In genomic region chr16:47311738-47312505, GRCh38 we compare ENCODE assay signal across 13 cellular contexts.
DNase-seq lines count a peak whose midpoint lies in the region; ATAC-seq and TF ChIP-seq lines count a peak whose summit lies in the region.
"Had no signal": no experiment of that assay in that cellular context is flagged by ENCODE, and none has a peak within 500 bp of the region (broad histone marks: within the 10 kb centered on the region; RNA-seq: fewer than 3 reads in every experiment).

No MANE protein-coding gene starts in this region.

- no peak for ATAC-seq in HG02840 (IDR thresholded peaks at IDR 0.05; ENCODE audit: low FRiP score, unreplicated experiment)

- H3K27ac ChIP-seq in RWPE1 (no peak overlapping the region), esophagus squamous epithelium (no peak overlapping the region), smooth muscle cell (ENCODE audit: low read depth) (no peak overlapping the region)

- no peak overlapping the region for H3K4me2 ChIP-seq in smooth muscle cell

- no peaks in the 10 kb centered on the region for H3K9me3 ChIP-seq in esophagus squamous epithelium
- no peaks in the 10 kb centered on the region for H3K9me3 ChIP-seq in smooth muscle cell (replicated peaks; ENCODE audit: low read depth)

- no peak overlapping the region for H3K9ac ChIP-seq in smooth muscle cell (ENCODE audit: low read depth)

- no peaks in the 10 kb centered on the region for H4K20me1 ChIP-seq in smooth muscle cell (ENCODE audit: low read depth)

- intact Hi-C loops in esophagus squamous epithelium (cut with DNase I), result no loop called here

- TF ChIP-seq POLR2A in esophagus squamous epithelium (IDR thresholded peaks at IDR 0.05), result no peak

- WGBS in esophagus squamous epithelium, 2 donors, result 71 to 74% methylated on average over 8 of the region's 8 CpGs
- 74% methylated on average over 8 of the region's 8 CpGs for WGBS in smooth muscle cell (ENCODE audit: low lambda C conversion rate)

- DNase-seq in DMS53 (lab: John Stamatoyannopoulos, UW), result peak; percentile 5
- no peak for DNase-seq in DMS53 treated with DMSO at 0.1 percent for 48 hours (lab: John Stamatoyannopoulos, UW; ENCODE audit: unreplicated experiment)
- DNase-seq in RWPE1 (ENCODE audit: low spot score), result peak; percentile 49
- DNase-seq in glomerular visceral epithelial cell (ENCODE audit: extremely low spot score), result peak; percentile 49
- DNase-seq in retinal pigment epithelial cell (ENCODE audit: low read depth), result peak; percentile 34
- DNase-seq in esophagus squamous epithelium (lab: John Stamatoyannopoulos, UW), result no peak
- no peak for DNase-seq in smooth muscle cell (lab: John Stamatoyannopoulos, UW; ENCODE audit: unreplicated experiment)
- DNase-seq: 8988T; activated CD8-positive, alpha-beta memory T cell treated with anti-CD3 and anti-CD28 coated beads, Interleukin-2, amount 50 U/mL, for 4 hours; KBM-7; NCI-H748 treated with DMSO at 0.1 percent for 48 hours; stimulated activated CD4-positive, alpha-beta T cell treated with anti-CD3 and anti-CD28 coated beads, Interleukin-4, amount 100 ng/mL, for 4 hours had no signal

- H3F3A ChIP-seq in smooth muscle cell (ENCODE audit: low read depth), result no peaks in the 10 kb centered on the region

- H3K4me1 ChIP-seq in esophagus squamous epithelium, result no peaks in the 10 kb centered on the region
- no peaks in the 10 kb centered on the region for H3K4me1 ChIP-seq in smooth muscle cell (ENCODE audit: low read depth)

- H2AFZ ChIP-seq in smooth muscle cell (ENCODE audit: low read depth), result no peak overlapping the region

- CTCF ChIA-PET in RWPE1 (lab: Yijun Ruan, JAX), result interaction anchor here (0.5 to 0.6 kb wide), 2 partner anchors 51 to 133 kb away, joined by 3 to 5 read pairs; no protein-coding TSS in a partner anchor

- H3K36me3 ChIP-seq in esophagus squamous epithelium (peaks cover 0 to 30% (median 0%) of the 10 kb centered on the region in 3 donors), smooth muscle cell (ENCODE audit: low read depth) (no peaks in the 10 kb centered on the region)

- no peaks in the 10 kb centered on the region for H3K79me2 ChIP-seq in smooth muscle cell (ENCODE audit: low read depth)

- TF ChIP-seq CTCF in RWPE1 (conservative IDR thresholded peaks at IDR 0.05; ENCODE audit: low read depth) (no peak), retinal pigment epithelial cell (conservative IDR thresholded peaks at IDR 0.05; ENCODE audit: low read depth, low read length) (no peak), esophagus squamous epithelium (IDR thresholded peaks at IDR 0.05) (no peak), smooth muscle cell (IDR thresholded peaks at IDR 0.05; ENCODE audit: borderline replicate concordance, insufficient read depth, poor library complexity, severe bottlenecking) (no peak)

- POLR2A ChIA-PET in RWPE1 (lab: Yijun Ruan, JAX; ENCODE audit: low non-redundant PET), result no interaction called here

- H3K27me3 ChIP-seq in esophagus squamous epithelium, result no peaks in the 10 kb centered on the region
- H3K27me3 ChIP-seq in smooth muscle cell (ENCODE audit: low read depth), result no peaks in the 10 kb centered on the region

- H3K4me3 ChIP-seq in retinal pigment epithelial cell (ENCODE audit: low read length), result no peak overlapping the region
- no peak overlapping the region for H3K4me3 ChIP-seq in esophagus squamous epithelium
- no peak overlapping the region for H3K4me3 ChIP-seq in smooth muscle cell

Comparison
In these comparisons a context has a peak if more than half of its experiments do, and no peak if none do; other contexts are left out.
1. DNase-seq: peak in DMS53 (single experiment), RWPE1 (single experiment), glomerular visceral epithelial cell (single experiment) and retinal pigment epithelial cell (single experiment); none in DMS53 treated with DMSO at 0.1 percent for 48 hours (single experiment), esophagus squamous epithelium (single experiment) and smooth muscle cell (single experiment).